ENCODE assay signal across 16 cellular contexts in the genomic region with DNA sequence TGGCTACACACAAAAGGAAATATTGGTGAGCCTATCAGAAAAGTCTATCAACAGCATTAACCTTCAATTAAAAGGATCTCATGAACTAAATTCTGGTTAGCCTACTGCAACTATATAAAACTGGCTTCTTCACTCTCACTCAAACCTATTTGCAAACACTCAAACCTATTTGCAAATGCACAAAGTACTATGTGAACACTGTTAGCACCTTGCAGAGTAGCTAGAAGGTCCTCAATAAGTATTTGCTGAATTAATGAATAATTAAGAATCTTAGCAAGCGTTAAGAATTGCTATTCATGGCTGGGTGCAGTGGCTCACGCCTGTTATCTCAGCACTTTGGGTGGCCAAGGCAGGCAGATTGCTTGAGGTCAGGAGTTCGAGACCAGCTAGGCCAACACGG.
DNase-seq lines count a peak whose midpoint lies in the region; ATAC-seq lines count a peak whose summit lies in the region.
"Had no signal": no experiment of that assay in that cellular context is flagged by ENCODE, and none has a peak within 500 bp of the region (broad histone marks: within the 10 kb centered on the region; RNA-seq: fewer than 3 reads in every experiment).

No MANE protein-coding gene starts in this region.

- no peaks in the 10 kb centered on the region for H3K36me3 Mint-ChIP-seq in T-helper 2 cell treated with Interferon-gamma antibody and Interleukin-4, amounts not matched to agents 5 μg/mL and 100 μg/mL, for 36 hours (ENCODE audit: low read depth)
- H3K36me3 Mint-ChIP-seq in activated naive CD4-positive, alpha-beta T cell treated with anti-CD3 and anti-CD28 coated beads, Interleukin-2, amount 10 ng/mL, durations not matched to agents 7 days and 5 days, result peaks cover 2% of the 10 kb centered on the region
- no peaks in the 10 kb centered on the region for H3K36me3 Mint-ChIP-seq in activated naive CD4-positive, alpha-beta T cell treated with anti-CD3 and anti-CD28 coated beads, Interleukin-2, amount 50 U/mL, for 72 hours
- H3K36me3 Mint-ChIP-seq in naive thymus-derived CD4-positive, alpha-beta T cell, result peaks cover 0 to 12% (median 0%) of the 10 kb centered on the region in 5 donors
- H3K36me3 Mint-ChIP-seq in activated T-helper 2 cell treated with anti-CD3 and anti-CD28 coated beads, Interferon-gamma antibody, Interleukin-2, Interleukin-4, amounts not matched to agents 10 μg/mL and 5 μg/mL and 100 μg/mL, durations not matched to agents 14 hours and 24 hours and 36 hours (ENCODE audit: low read depth), result no peaks in the 10 kb centered on the region
- H3K36me3 Mint-ChIP-seq in activated T-cell treated with anti-CD3 and anti-CD28 coated beads, Interleukin-2, amount 50 U/mL, for 4 hours (ENCODE audit: insufficient read depth), result peaks cover 2% of the 10 kb centered on the region
- H3K36me3 Mint-ChIP-seq: CD14-positive monocyte had no signal

- H3K9me3 ChIP-seq in naive thymus-derived CD4-positive, alpha-beta T cell (ENCODE audit: control insufficient read depth in 2 of 3, low read length in 3 of 3), result no peaks in the 10 kb centered on the region
- H3K9me3 ChIP-seq: BLaER1, HAP-1 had no signal

- peaks cover 10% of the 10 kb centered on the region for H3K4me1 Mint-ChIP-seq in T-helper 2 cell treated with Interferon-gamma antibody and Interleukin-4, amounts not matched to agents 5 μg/mL and 100 μg/mL, for 36 hours (ENCODE audit: low read depth)
- peaks cover 11% of the 10 kb centered on the region for H3K4me1 Mint-ChIP-seq in activated naive CD4-positive, alpha-beta T cell treated with anti-CD3 and anti-CD28 coated beads, Interleukin-2, amount 10 ng/mL, durations not matched to agents 7 days and 5 days
- peaks cover 0 to 16% (median 8%) of the 10 kb centered on the region in 7 donors for H3K4me1 Mint-ChIP-seq in naive thymus-derived CD4-positive, alpha-beta T cell
- H3K4me1 Mint-ChIP-seq in activated T-helper 2 cell treated with anti-CD3 and anti-CD28 coated beads, Interferon-gamma antibody, Interleukin-2, Interleukin-4, amounts not matched to agents 10 μg/mL and 5 μg/mL and 100 μg/mL, durations not matched to agents 14 hours and 24 hours and 36 hours (ENCODE audit: low read depth), result peaks cover 10% of the 10 kb centered on the region
- peaks cover 6% of the 10 kb centered on the region for H3K4me1 Mint-ChIP-seq in activated T-cell treated with anti-CD3 and anti-CD28 coated beads, Interleukin-2, amount 50 U/mL, for 4 hours (ENCODE audit: low read depth)

- CTCF ChIA-PET in activated naive CD4-positive, alpha-beta T cell treated with anti-CD3 and anti-CD28 coated beads, Interleukin-2, amount 10 ng/mL, durations not matched to agents 7 days and 5 days (lab: Charles Lee), result interaction anchor here (0.8 to 1.1 kb wide), 3 partner anchors 142 to 220 kb away, joined by 3 read pairs; no protein-coding TSS in a partner anchor
- CTCF ChIA-PET in naive thymus-derived CD4-positive, alpha-beta T cell (lab: Charles Lee), result interaction anchor here (0.7 kb wide), 2 partner anchors 297 to 357 kb away, joined by 3 to 4 read pairs; no protein-coding TSS in a partner anchor

- intact Hi-C loops in naive thymus-derived CD4-positive, alpha-beta T cell (cut with micrococcal nuclease), result loop anchor here (5.0 to 10.0 kb wide), 4 partner anchors 121 to 546 kb away; no protein-coding TSS in a partner anchor
- intact Hi-C loops in activated T-helper 2 cell treated with anti-CD3 and anti-CD28 coated beads, Interferon-gamma antibody, Interleukin-2, Interleukin-4, amounts not matched to agents 10 μg/mL and 5 μg/mL and 100 μg/mL, durations not matched to agents 14 hours and 24 hours and 36 hours (cut with micrococcal nuclease), result loop anchor here (2.0 to 5.0 kb wide), 4 partner anchors 36 to 246 kb away; no protein-coding TSS in a partner anchor

- H3K4me1 ChIP-seq in naive thymus-derived CD4-positive, alpha-beta T cell (ENCODE audit: control insufficient read depth in 2 of 2, insufficient read depth in 2 of 2, low read length in 2 of 2), result peaks cover 4 to 5% of the 10 kb centered on the region in 2 donors

- H3K4me3 Mint-ChIP-seq in T-helper 2 cell treated with Interferon-gamma antibody and Interleukin-4, amounts not matched to agents 5 μg/mL and 100 μg/mL, for 36 hours, result no peak overlapping the region
- H3K4me3 Mint-ChIP-seq in activated naive CD4-positive, alpha-beta T cell treated with anti-CD3 and anti-CD28 coated beads, Interleukin-2, amount 10 ng/mL, durations not matched to agents 7 days and 5 days, result no peak overlapping the region
- no peak overlapping the region for H3K4me3 Mint-ChIP-seq in naive thymus-derived CD4-positive, alpha-beta T cell
- H3K4me3 Mint-ChIP-seq in activated T-helper 2 cell treated with anti-CD3 and anti-CD28 coated beads, Interferon-gamma antibody, Interleukin-2, Interleukin-4, amounts not matched to agents 10 μg/mL and 5 μg/mL and 100 μg/mL, durations not matched to agents 14 hours and 24 hours and 36 hours (ENCODE audit: low read depth), result no peak overlapping the region
- no peak overlapping the region for H3K4me3 Mint-ChIP-seq in activated T-cell treated with anti-CD3 and anti-CD28 coated beads, Interleukin-2, amount 50 U/mL, for 4 hours
- H3K4me3 Mint-ChIP-seq: CD14-positive monocyte; CD8-positive, alpha-beta T cell had no signal

- peak overlapping the region; percentile 52 for H3K27ac Mint-ChIP-seq in T-helper 2 cell treated with Interferon-gamma antibody and Interleukin-4, amounts not matched to agents 5 μg/mL and 100 μg/mL, for 36 hours
- H3K27ac Mint-ChIP-seq in activated naive CD4-positive, alpha-beta T cell treated with anti-CD3 and anti-CD28 coated beads, Interleukin-2, amount 10 ng/mL, durations not matched to agents 7 days and 5 days, result peak overlapping the region; percentile 78
- peak overlapping the region in 1 of 2 donors; percentile 67 for H3K27ac Mint-ChIP-seq in activated naive CD4-positive, alpha-beta T cell treated with anti-CD3 and anti-CD28 coated beads, Interleukin-2, amount 50 U/mL, for 72 hours
- peak overlapping the region in 6 of 9 donors; percentile 5 to 88 (median 35) for H3K27ac Mint-ChIP-seq in naive thymus-derived CD4-positive, alpha-beta T cell
- H3K27ac Mint-ChIP-seq in activated T-helper 2 cell treated with anti-CD3 and anti-CD28 coated beads, Interferon-gamma antibody, Interleukin-2, Interleukin-4, amounts not matched to agents 10 μg/mL and 5 μg/mL and 100 μg/mL, durations not matched to agents 14 hours and 24 hours and 36 hours, result no peak overlapping the region
- H3K27ac Mint-ChIP-seq: CD8-positive, alpha-beta T cell had no signal

- H3K36me3 ChIP-seq in naive thymus-derived CD4-positive, alpha-beta T cell (ENCODE audit: control insufficient read depth in 2 of 3, insufficient read depth in 3 of 3, low read length in 3 of 3), result no peaks in the 10 kb centered on the region
- H3K36me3 ChIP-seq: BLaER1, HAP-1 had no signal

- POLR2A ChIA-PET in naive thymus-derived CD4-positive, alpha-beta T cell (lab: Charles Lee), result no interaction called here

- no peak for ATAC-seq in activated naive CD4-positive, alpha-beta T cell treated with anti-CD3 and anti-CD28 coated beads, Interleukin-2, amount 50 U/mL, for 72 hours
- ATAC-seq in naive thymus-derived CD4-positive, alpha-beta T cell, result no peak
- ATAC-seq in activated T-cell treated with anti-CD3 and anti-CD28 coated beads, Interleukin-2, amount 50 U/mL, for 4 hours, result no peak
- ATAC-seq: CD8-positive, alpha-beta T cell; HepG2 had no signal

- H3K9me3 Mint-ChIP-seq in T-helper 2 cell treated with Interferon-gamma antibody and Interleukin-4, amounts not matched to agents 5 μg/mL and 100 μg/mL, for 36 hours, result no peaks in the 10 kb centered on the region
- H3K9me3 Mint-ChIP-seq in activated naive CD4-positive, alpha-beta T cell treated with anti-CD3 and anti-CD28 coated beads, Interleukin-2, amount 10 ng/mL, durations not matched to agents 7 days and 5 days, result no peaks in the 10 kb centered on the region
- no peaks in the 10 kb centered on the region for H3K9me3 Mint-ChIP-seq in activated naive CD4-positive, alpha-beta T cell treated with anti-CD3 and anti-CD28 coated beads, Interleukin-2, amount 50 U/mL, for 72 hours
- H3K9me3 Mint-ChIP-seq in naive thymus-derived CD4-positive, alpha-beta T cell, result no peaks in the 10 kb centered on the region
- no peaks in the 10 kb centered on the region for H3K9me3 Mint-ChIP-seq in activated T-helper 2 cell treated with anti-CD3 and anti-CD28 coated beads, Interferon-gamma antibody, Interleukin-2, Interleukin-4, amounts not matched to agents 10 μg/mL and 5 μg/mL and 100 μg/mL, durations not matched to agents 14 hours and 24 hours and 36 hours
- no peaks in the 10 kb centered on the region for H3K9me3 Mint-ChIP-seq in activated T-cell treated with anti-CD3 and anti-CD28 coated beads, Interleukin-2, amount 50 U/mL, for 4 hours
- H3K9me3 Mint-ChIP-seq: CD14-positive monocyte; CD8-positive, alpha-beta T cell had no signal

- H3K27me3 Mint-ChIP-seq in T-helper 2 cell treated with Interferon-gamma antibody and Interleukin-4, amounts not matched to agents 5 μg/mL and 100 μg/mL, for 36 hours (ENCODE audit: low read depth), result no peaks in the 10 kb centered on the region
- no peaks in the 10 kb centered on the region for H3K27me3 Mint-ChIP-seq in activated naive CD4-positive, alpha-beta T cell treated with anti-CD3 and anti-CD28 coated beads, Interleukin-2, amount 10 ng/mL, durations not matched to agents 7 days and 5 days
- no peaks in the 10 kb centered on the region for H3K27me3 Mint-ChIP-seq in naive thymus-derived CD4-positive, alpha-beta T cell
- no peaks in the 10 kb centered on the region for H3K27me3 Mint-ChIP-seq in activated T-helper 2 cell treated with anti-CD3 and anti-CD28 coated beads, Interferon-gamma antibody, Interleukin-2, Interleukin-4, amounts not matched to agents 10 μg/mL and 5 μg/mL and 100 μg/mL, durations not matched to agents 14 hours and 24 hours and 36 hours (ENCODE audit: low read depth)
- no peaks in the 10 kb centered on the region for H3K27me3 Mint-ChIP-seq in activated T-cell treated with anti-CD3 and anti-CD28 coated beads, Interleukin-2, amount 50 U/mL, for 4 hours (ENCODE audit: low read depth)

- no peak overlapping the region for H3K27ac ChIP-seq in naive thymus-derived CD4-positive, alpha-beta T cell (ENCODE audit: low read depth, low read length)
- H3K27ac ChIP-seq: BLaER1 had no signal

- H3K4me3 ChIP-seq in naive thymus-derived CD4-positive, alpha-beta T cell (ENCODE audit: low read length), result no peak overlapping the region
- H3K4me3 ChIP-seq: BLaER1, HAP-1 had no signal

- DNase-seq in T-helper 2 cell treated with Interferon-gamma antibody and Interleukin-4, amounts not matched to agents 5 μg/mL and 100 μg/mL, for 36 hours (ENCODE audit: low spot score), result no peak
- DNase-seq in T-helper 2 cell, result no peak
- no peak for DNase-seq in activated naive CD4-positive, alpha-beta T cell treated with anti-CD3 and anti-CD28 coated beads, Interleukin-2, amount 10 ng/mL, durations not matched to agents 7 days and 5 days
- DNase-seq in activated naive CD4-positive, alpha-beta T cell treated with anti-CD3 and anti-CD28 coated beads, Interleukin-2, amount 50 U/mL, for 72 hours (ENCODE audit: low spot score in 2 of 2), result no peak
- no peak for DNase-seq in naive thymus-derived CD4-positive, alpha-beta T cell
- no peak for DNase-seq in activated T-helper 2 cell treated with anti-CD3 and anti-CD28 coated beads, Interferon-gamma antibody, Interleukin-2, Interleukin-4, amounts not matched to agents 10 μg/mL and 5 μg/mL and 100 μg/mL, durations not matched to agents 14 hours and 24 hours and 36 hours (ENCODE audit: low spot score)
- DNase-seq in activated T-cell treated with anti-CD3 and anti-CD28 coated beads, Interleukin-2, amount 50 U/mL, for 4 hours, result no peak
- DNase-seq: 8988T; Calu3; CD8-positive, alpha-beta T cell; DMS79 treated with DMSO at 0.1 percent for 48 hours; GF-D8 had no signal

- H3K27me3 ChIP-seq in naive thymus-derived CD4-positive, alpha-beta T cell (ENCODE audit: control insufficient read depth in 2 of 2, insufficient read depth in 2 of 2, low read length in 2 of 2), result no peaks in the 10 kb centered on the region
- H3K27me3 ChIP-seq: BLaER1 had no signal
